ENCODE assay signal across 9 cellular contexts in the genomic region with DNA sequence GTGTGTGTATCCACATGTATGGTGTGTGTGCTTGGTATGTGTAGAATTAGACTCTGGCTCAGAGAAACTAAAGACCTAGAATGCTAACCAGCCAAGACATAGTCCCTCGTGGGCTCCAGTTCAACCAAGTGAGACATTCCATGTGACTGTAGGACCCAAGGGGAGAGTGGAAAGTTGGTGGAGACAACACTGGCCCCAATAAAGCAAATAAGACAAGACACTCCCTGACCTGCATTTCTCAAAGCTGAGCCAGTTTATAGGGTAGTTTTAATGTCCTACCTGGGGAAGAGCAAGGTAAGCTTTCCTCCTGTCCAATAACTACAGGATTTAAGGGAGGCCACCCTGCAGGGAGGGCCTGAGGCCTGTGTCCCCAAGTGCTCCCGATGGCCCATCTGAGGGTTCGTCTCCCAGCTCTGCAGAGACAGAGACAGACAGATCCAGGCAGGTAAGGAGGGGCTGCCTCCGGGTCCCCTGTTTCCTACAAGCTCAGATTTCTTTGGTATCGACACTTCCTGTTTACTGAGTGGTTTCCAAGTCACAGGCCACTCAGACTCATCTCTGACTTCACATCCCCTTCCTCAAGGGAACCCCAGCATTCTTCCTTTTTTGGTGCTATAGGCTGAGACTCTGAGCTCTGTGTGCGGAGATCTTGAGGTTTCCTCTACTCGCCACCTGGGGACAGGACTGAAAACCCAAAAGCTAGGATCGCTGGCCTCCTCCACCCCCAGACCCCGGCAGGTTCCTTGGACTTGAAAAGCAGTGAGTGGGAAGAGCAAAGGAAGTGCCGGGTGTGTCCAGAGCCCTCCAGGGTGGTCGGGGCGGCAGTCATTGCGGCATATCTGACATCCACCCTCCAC. TPM values are rescaled to one million over a fixed set of nuclear protein-coding genes. Genes with fewer than 3 reads are reported as not detected.
DNase-seq lines count a peak whose midpoint lies in the region; ATAC-seq, FAIRE-seq and TF ChIP-seq lines count a peak whose summit lies in the region.
"Had no signal": no experiment of that assay in that cellular context is flagged by ENCODE, and none has a peak within 500 bp of the region (broad histone marks: within the 10 kb centered on the region; RNA-seq: fewer than 3 reads in every experiment).

No MANE protein-coding gene starts in this region.

- intact Hi-C loops in body of pancreas (cut with DNase I) = no loop called here

- DNase-seq in NOMO-1 treated with DMSO at 0.1 percent for 48 hours (lab: John Stamatoyannopoulos, UW; ENCODE audit: unreplicated experiment) = peak; percentile 93
- peak in 2 of 4 donors; percentile 10 to 53 for DNase-seq in body of pancreas
- peak; percentile 39 for DNase-seq in mucosa of gallbladder (ENCODE audit: low spot score)
- no peak for DNase-seq in GM19239 (ENCODE audit: insufficient read length, low spot score)
- DNase-seq in cerebellum (ENCODE audit: low spot score) = no peak
- no peak for DNase-seq in NCI-H526 (lab: John Stamatoyannopoulos, UW)

- H3K36me3 ChIP-seq in body of pancreas (replicated peaks in 1 of 2; ENCODE audit: insufficient read depth in 1 of 2, low read depth in 2 of 2) = no peaks in the 10 kb centered on the region

- peak overlapping the region in 2 of 4 donors; percentile 61 to 75 for H3K27ac ChIP-seq in body of pancreas

- no peak for TF ChIP-seq CTCF in body of pancreas (IDR thresholded peaks at IDR 0.05)

- H3K9me3 ChIP-seq in body of pancreas = no peaks in the 10 kb centered on the region

- FAIRE-seq in GM19239 (lab: Jason Lieb, UNC) = no peak

- no peak overlapping the region for H3K4me3 ChIP-seq in body of pancreas

- WGBS in body of pancreas, 2 donors = 49 to 55% methylated on average over 10 to 13 of the region's 13 CpGs

- peak in 2 of 3 donors; percentile 14 to 33 for TF ChIP-seq POLR2A in body of pancreas (IDR thresholded peaks at IDR 0.05)

- H3K27me3 ChIP-seq in body of pancreas = no peaks in the 10 kb centered on the region

- peaks cover 5% of the 10 kb centered on the region for H3K4me1 ChIP-seq in body of pancreas

- ATAC-seq in GM18508 (IDR thresholded peaks at IDR 0.05; ENCODE audit: insufficient read depth, unreplicated experiment) = peak; percentile 34
- peak; percentile 35 for ATAC-seq in HG02623 (IDR thresholded peaks at IDR 0.05; ENCODE audit: unreplicated experiment)
- no peak for ATAC-seq in body of pancreas
- ATAC-seq: Panc1 had no signal

RNA-seq across cellular contexts. Expression of a gene that starts 9.3 kb away (rescaled TPM):
- total RNA-seq in body of pancreas = 1 to 10 TPM; 2.6 to 5.7 TPM
- total RNA-seq in mucosa of gallbladder = 20.7 TPM
- 114 TPM for total RNA-seq in cerebellum

Comparison
In these comparisons a context has a peak if more than half of its experiments do, and no peak if none do; other contexts are left out.
1. DNase-seq: peak in NOMO-1 treated with DMSO at 0.1 percent for 48 hours (single experiment) and mucosa of gallbladder (single experiment); none in GM19239 (single experiment), cerebellum (single experiment) and NCI-H526 (0 of 2).